9 cellular contexts compared by ENCODE assay signal in genomic region chr1:16903054-16903453, GRCh38. TPM values are rescaled to one million over a fixed set of nuclear protein-coding genes. Genes with fewer than 3 reads are reported as not detected.
DNase-seq lines count a peak whose midpoint lies in the region; ATAC-seq and TF ChIP-seq lines count a peak whose summit lies in the region.
"Had no signal": no experiment of that assay in that cellular context is flagged by ENCODE, and none has a peak within 500 bp of the region (broad histone marks: within the 10 kb centered on the region; RNA-seq: fewer than 3 reads in every experiment).

No MANE protein-coding gene starts in this region.

- intact Hi-C loops in OCI-LY7 (cut with micrococcal nuclease; ENCODE audit: unreplicated experiment), result loop anchor here (5.0 kb wide), 1 partner anchor 406 kb away; no protein-coding TSS in a partner anchor

- H3K36me3 ChIP-seq in OCI-LY7 (ENCODE audit: insufficient read depth, low read length) (no peaks in the 10 kb centered on the region), smooth muscle cell (ENCODE audit: low read depth) (no peaks in the 10 kb centered on the region)

- H3K9me3 ChIP-seq in OCI-LY7 (ENCODE audit: low read length) (peaks cover 12% of the 10 kb centered on the region; the same call in 1 of the 2 replicates), smooth muscle cell (replicated peaks; ENCODE audit: low read depth) (no peaks in the 10 kb centered on the region)

- peak overlapping the region; percentile 95 for H3K27ac ChIP-seq in OCI-LY7 (ENCODE audit: low read depth, low read length, poor library complexity, severe bottlenecking)
- peak overlapping the region; percentile 98 for H3K27ac ChIP-seq in smooth muscle cell (ENCODE audit: low read depth)

- CTCF ChIA-PET in OCI-LY7 (lab: Charles Lee; ENCODE audit: unreplicated experiment), result no interaction called here

- H2AFZ ChIP-seq in OCI-LY7 (ENCODE audit: low read length) (peak overlapping the region; percentile 47), smooth muscle cell (ENCODE audit: low read depth) (no peak overlapping the region)

- H4K20me1 ChIP-seq in OCI-LY7 (ENCODE audit: insufficient read depth, low read length), result no peaks in the 10 kb centered on the region
- H4K20me1 ChIP-seq in smooth muscle cell (ENCODE audit: low read depth), result no peaks in the 10 kb centered on the region

- 1% methylated on average over 2 of the region's 2 CpGs for WGBS in smooth muscle cell (ENCODE audit: low lambda C conversion rate)

- H3F3A ChIP-seq in smooth muscle cell (ENCODE audit: low read depth), result peaks cover 27% of the 10 kb centered on the region

- H3K4me3 ChIP-seq in OCI-LY7 (ENCODE audit: low read depth, low read length, poor library complexity, severe bottlenecking), result peak overlapping the region; percentile 65
- no peak overlapping the region for H3K4me3 ChIP-seq in epithelial cell of esophagus (ENCODE audit: low read length)
- peak overlapping the region; percentile 61 for H3K4me3 ChIP-seq in smooth muscle cell

- H3K4me2 ChIP-seq in OCI-LY7 (ENCODE audit: low read length), result peak overlapping the region; percentile 96
- H3K4me2 ChIP-seq in smooth muscle cell, result peak overlapping the region; percentile 85

- H3K4me1 ChIP-seq in OCI-LY7 (ENCODE audit: insufficient read depth, low read length, poor library complexity, severe bottlenecking), result peaks cover 67% of the 10 kb centered on the region
- H3K4me1 ChIP-seq in smooth muscle cell (ENCODE audit: low read depth), result peaks cover 17% of the 10 kb centered on the region

- no TSS peak for BruUV-seq in OCI-LY7 (replicated peaks; lab: Mats Ljungman, UMichigan)

- no peaks in the 10 kb centered on the region for H3K27me3 ChIP-seq in smooth muscle cell (ENCODE audit: low read depth)

- DNase-seq in NCI-H345 (lab: John Stamatoyannopoulos, UW) (peak; percentile 24), NCI-H345 treated with DMSO at 0.1 percent for 48 hours (lab: John Stamatoyannopoulos, UW; ENCODE audit: unreplicated experiment) (no peak), OCI-LY7 (ENCODE audit: low spot score) (peak; percentile 29), epithelial cell of esophagus (ENCODE audit: low read depth) (peak; percentile 69), smooth muscle cell (lab: John Stamatoyannopoulos, UW; ENCODE audit: unreplicated experiment) (no peak), NCI-H1694 (lab: John Stamatoyannopoulos, UW) (no peak), left lobe of liver (ENCODE audit: low spot score) (no peak), T-helper 1 cell (no peak)

- H3K79me2 ChIP-seq in OCI-LY7 (ENCODE audit: insufficient read depth, low read depth, low read length), result no peaks in the 10 kb centered on the region
- H3K79me2 ChIP-seq in smooth muscle cell (ENCODE audit: low read depth), result no peaks in the 10 kb centered on the region

- POLR2A ChIA-PET in OCI-LY7 (lab: Charles Lee), result interaction anchor here (1.1 to 2.2 kb wide), 4 partner anchors 15 to 290 kb away, joined by 3 to 7 read pairs (median 4); partner anchors contain the start of gene CROCC

- peak overlapping the region; percentile 100 for H3K9ac ChIP-seq in smooth muscle cell (ENCODE audit: low read depth)

- H3K9me2 ChIP-seq in OCI-LY7 (ENCODE audit: insufficient read depth, low read length), result no peaks in the 10 kb centered on the region

- TF ChIP-seq CTCF in OCI-LY7 (conservative IDR thresholded peaks at IDR 0.05; ENCODE audit: low read length), result no peak; the same call in 1 of the 2 replicates
- TF ChIP-seq CTCF in epithelial cell of esophagus (IDR thresholded peaks at IDR 0.05; ENCODE audit: insufficient read depth, low read depth, low read length, missing control alignments), result no peak
- no peak for TF ChIP-seq CTCF in smooth muscle cell (IDR thresholded peaks at IDR 0.05; ENCODE audit: borderline replicate concordance, insufficient read depth, poor library complexity, severe bottlenecking)

- no peak for ATAC-seq in left lobe of liver

RNA-seq across cellular contexts. Expression of gene RNU1-2, which starts 7.3 kb away (rescaled TPM):
- under 0.01 TPM in 2 replicates for total RNA-seq in OCI-LY7 (2014; rRNA removed; shearing (Covaris generic))
- 1,721 and 1,968 TPM in 2 replicates for total RNA-seq in OCI-LY7 (2022)
- total RNA-seq in smooth muscle cell, result under 0.01 TPM in 2 replicates
- 4.2 and 6.4 TPM in 2 replicates for polyA plus RNA-seq in smooth muscle cell
- total RNA-seq in left lobe of liver, result 1,159 TPM
- polyA plus RNA-seq: AG04450 had no signal

RNA-seq across cellular contexts. Expression of gene CROCC, which starts 18.7 kb away (rescaled TPM):
- total RNA-seq in OCI-LY7 (2014; rRNA removed; shearing (Covaris generic)), result 36.3 and 57.9 TPM in 2 replicates
- total RNA-seq in OCI-LY7 (2022) (54.0 and 54.1 TPM in 2 replicates), smooth muscle cell (7.8 and 24.0 TPM in 2 replicates), left lobe of liver (11.8 TPM)
- 19.7 and 21.4 TPM in 2 replicates for polyA plus RNA-seq in smooth muscle cell

Comparison
In these comparisons a context has a peak if more than half of its experiments do, and no peak if none do; other contexts are left out.
1. DNase-seq: peak in NCI-H345 (single experiment), OCI-LY7 (single experiment) and epithelial cell of esophagus (single experiment); none in NCI-H345 treated with DMSO at 0.1 percent for 48 hours (single experiment), smooth muscle cell (single experiment), NCI-H1694 (single experiment), left lobe of liver (single experiment) and T-helper 1 cell (0 of 5).